8 cellular contexts compared by ENCODE assay signal in genomic region chr1:164558461-164559341, GRCh38. TPM values are rescaled to one million over a fixed set of nuclear protein-coding genes. Genes with fewer than 3 reads are reported as not detected.
DNase-seq lines count a peak whose midpoint lies in the region; ATAC-seq and TF ChIP-seq lines count a peak whose summit lies in the region.

Gene PBX1 (plus strand): TSS chr1:164559184.

- no peak for TF ChIP-seq CTCF in CD4-positive, alpha-beta T cell (IDR thresholded peaks at IDR 0.05)
- no peak for TF ChIP-seq CTCF in endothelial cell (IDR thresholded peaks at IDR 0.05; ENCODE audit: unreplicated experiment)

- H3K27ac ChIP-seq in CD4-positive, alpha-beta T cell (ENCODE audit: low read depth, low read length): no peak within 1 kb of the TSS

- H3K4me3 Mint-ChIP-seq in CD4-positive, alpha-beta T cell: peak within 1 kb of the TSS; percentile 87
- H3K4me3 Mint-ChIP-seq in endothelial cell (ENCODE audit: unreplicated experiment): peak within 1 kb of the TSS; percentile 96

- DNase-seq in CD4-positive, alpha-beta T cell: peak; percentile 11 to 68 (median 55)
- peak; percentile 77 for DNase-seq in HS-5 (ENCODE audit: low read depth)
- DNase-seq in NOMO-1 treated with dmso at 0.1 percent for 144 hours (lab: John Stamatoyannopoulos, UW; ENCODE audit: unreplicated experiment): peak; percentile 93
- peak; percentile 27 for DNase-seq in activated CD8-positive, alpha-beta memory T cell treated with anti-CD3 and anti-CD28 coated beads, Interleukin-2, amount 50 U/mL, for 24 hours (ENCODE audit: extremely low read depth)
- DNase-seq in endothelial cell (ENCODE audit: low spot score): peak; percentile 90
- peak; percentile 96 for DNase-seq in mesenteric fat pad (ENCODE audit: low spot score)
- DNase-seq in stimulated activated CD8-positive, alpha-beta memory T cell treated with anti-CD3 and anti-CD28 coated beads, Interleukin-12 subunit alpha, Interleukin-12 subunit beta, amount 100 ng/mL, for 4 hours (ENCODE audit: low read depth): peak; percentile 60

- no peaks in the 10 kb centered on the region for H3K9me3 ChIP-seq in CD4-positive, alpha-beta T cell (ENCODE audit: control insufficient read depth, low read length)

- H3K27me3 Mint-ChIP-seq in CD4-positive, alpha-beta T cell: peaks cover 37% of the 10 kb centered on the region
- H3K27me3 Mint-ChIP-seq in endothelial cell (ENCODE audit: unreplicated experiment): no peaks in the 10 kb centered on the region

- CTCF ChIA-PET in CD4-positive, alpha-beta T cell (lab: Charles Lee): no interaction called here

- no peaks in the 10 kb centered on the region for H3K36me3 Mint-ChIP-seq in CD4-positive, alpha-beta T cell (ENCODE audit: low read depth)
- H3K36me3 Mint-ChIP-seq in endothelial cell (ENCODE audit: low read depth, unreplicated experiment): no peaks in the 10 kb centered on the region

- peak; percentile 99 for ATAC-seq in CD4-positive, alpha-beta T cell (ENCODE audit: poor library complexity)
- ATAC-seq in GM21360 (IDR thresholded peaks at IDR 0.05; ENCODE audit: unreplicated experiment): peak; percentile 100

- H3K27me3 ChIP-seq in CD4-positive, alpha-beta T cell (ENCODE audit: control insufficient read depth, insufficient read depth, low read length): peaks cover 28% of the 10 kb centered on the region

- POLR2A ChIA-PET in CD4-positive, alpha-beta T cell (lab: Charles Lee): no interaction called here

- no peak within 1 kb of the TSS for H3K27ac Mint-ChIP-seq in CD4-positive, alpha-beta T cell
- peak within 1 kb of the TSS; percentile 82 for H3K27ac Mint-ChIP-seq in endothelial cell (ENCODE audit: unreplicated experiment)

- intact Hi-C loops in CD4-positive, alpha-beta T cell (cut with DNase I, micrococcal nuclease): no loop called here

- peaks cover 21% of the 10 kb centered on the region for H3K4me1 Mint-ChIP-seq in CD4-positive, alpha-beta T cell (ENCODE audit: low read depth)
- peaks cover 14% of the 10 kb centered on the region for H3K4me1 Mint-ChIP-seq in endothelial cell (ENCODE audit: unreplicated experiment)

- H3K9me3 Mint-ChIP-seq in CD4-positive, alpha-beta T cell: peaks cover 2% of the 10 kb centered on the region
- no peaks in the 10 kb centered on the region for H3K9me3 Mint-ChIP-seq in endothelial cell (ENCODE audit: unreplicated experiment)

RNA-seq across cellular contexts. Expression of gene PBX1, which starts in this region (rescaled TPM):
- under 1 TPM; 0.64 to 0.96 TPM for total RNA-seq in CD4-positive, alpha-beta T cell
- total RNA-seq in endothelial cell (ENCODE audit: unreplicated experiment) (44.2 TPM), mesenteric fat pad (87.2 TPM)

Comparison
In these comparisons a context has a peak if more than half of its experiments do, and no peak if none do; other contexts are left out.
1. RNA of gene PBX1 (total RNA-seq): 87.2 TPM in mesenteric fat pad (single experiment) and 44.2 TPM in endothelial cell (single experiment); 0.64 to 0.96 TPM in CD4-positive, alpha-beta T cell; every median in the first group is over 10 times any median in the second.
2. Peak in DNase-seq and ATAC-seq in CD4-positive, alpha-beta T cell; RNA of the gene not detected or under 1 TPM.
3. DNase-seq: peak in every context shown above with its lines; median percentile 96 in mesenteric fat pad; 93 in NOMO-1 treated with dmso at 0.1 percent for 144 hours; 90 in endothelial cell; 77 in HS-5; 60 in stimulated activated CD8-positive, alpha-beta memory T cell treated with anti-CD3 and anti-CD28 coated beads, Interleukin-12 subunit alpha, Interleukin-12 subunit beta, amount 100 ng/mL, for 4 hours; 55 in CD4-positive, alpha-beta T cell; 27 in activated CD8-positive, alpha-beta memory T cell treated with anti-CD3 and anti-CD28 coated beads, Interleukin-2, amount 50 U/mL, for 24 hours.